15 cellular contexts compared by ENCODE assay signal in genomic region chr1:104064391-104064790, GRCh38.
"Had no signal": no experiment of that assay in that cellular context is flagged by ENCODE, and none has a peak within 500 bp of the region (broad histone marks: within the 10 kb centered on the region; RNA-seq: fewer than 3 reads in every experiment).

No MANE protein-coding gene starts in this region.

- H3K36me3 Mint-ChIP-seq: naive thymus-derived CD8-positive, alpha-beta T cell; stimulated activated memory B cell treated with anti-CD40 and anti-IgM and Interleukin-4, amounts not matched to agents 10 μg/mL and 1 μg/mL and 100 μg/mL, for 72 hours had no signal

- H3K4me3 ChIP-seq: lung, transverse colon had no signal

- H3K27me3 ChIP-seq: transverse colon had no signal

- H3K27me3 Mint-ChIP-seq: activated B cell treated with CpG ODN at 0.5 μM for 24 hours; activated CD4-positive, alpha-beta T cell treated with anti-CD3 and anti-CD28 coated beads, Interleukin-2, amount 10 ng/mL, durations not matched to agents 24 days and 14 days; activated T-helper 17 cell treated with anti-CD3 and anti-CD28 coated beads, Interleukin-2, amount 50 U/mL, for 72 hours; dendritic cell treated with granulocyte-macrophage colony-stimulating factor and Interleukin-4, amounts not matched to agents 40 ng/mL and 50 ng/mL, for 4 days; effector memory CD8-positive, alpha-beta T cell; naive thymus-derived CD8-positive, alpha-beta T cell; progenitor cell of endocrine pancreas; stimulated activated memory B cell treated with anti-CD40 and anti-IgM and Interleukin-4, amounts not matched to agents 10 μg/mL and 1 μg/mL and 100 μg/mL, for 72 hours had no signal

- H3K4me1 Mint-ChIP-seq: activated B cell treated with CpG ODN at 0.5 μM for 24 hours; activated CD4-positive, alpha-beta T cell treated with anti-CD3 and anti-CD28 coated beads, Interleukin-2, amount 10 ng/mL, durations not matched to agents 24 days and 14 days; activated T-helper 17 cell treated with anti-CD3 and anti-CD28 coated beads, Interleukin-2, amount 50 U/mL, for 72 hours; naive thymus-derived CD8-positive, alpha-beta T cell; stimulated activated memory B cell treated with anti-CD40 and anti-IgM and Interleukin-4, amounts not matched to agents 10 μg/mL and 1 μg/mL and 100 μg/mL, for 72 hours had no signal

- H3K27ac ChIP-seq: transverse colon had no signal

- DNase-seq: activated B cell treated with CpG ODN at 0.5 μM for 24 hours; activated CD4-positive, alpha-beta T cell treated with anti-CD3 and anti-CD28 coated beads, Interleukin-2, amount 10 ng/mL, durations not matched to agents 24 days and 14 days; activated naive CD4-positive, alpha-beta T cell treated with anti-CD3 and anti-CD28 coated beads for 36 hours; effector memory CD8-positive, alpha-beta T cell; left cardiac atrium; naive thymus-derived CD8-positive, alpha-beta T cell; nucleus accumbens; right cardiac atrium; transverse colon had no signal

- ATAC-seq: activated T-helper 17 cell treated with anti-CD3 and anti-CD28 coated beads, Interleukin-2, amount 50 U/mL, for 72 hours; effector memory CD8-positive, alpha-beta T cell; left cardiac atrium; naive thymus-derived CD8-positive, alpha-beta T cell; right cardiac atrium; stimulated activated memory B cell treated with anti-CD40 and anti-IgM and Interleukin-4, amounts not matched to agents 10 μg/mL and 1 μg/mL and 100 μg/mL, for 72 hours had no signal

- H3K4me1 ChIP-seq: transverse colon had no signal

- H3K27ac Mint-ChIP-seq: activated B cell treated with CpG ODN at 0.5 μM for 24 hours; activated CD4-positive, alpha-beta T cell treated with anti-CD3 and anti-CD28 coated beads, Interleukin-2, amount 10 ng/mL, durations not matched to agents 24 days and 14 days; activated naive CD4-positive, alpha-beta T cell treated with anti-CD3 and anti-CD28 coated beads for 36 hours; activated T-helper 17 cell treated with anti-CD3 and anti-CD28 coated beads, Interleukin-2, amount 50 U/mL, for 72 hours; dendritic cell treated with granulocyte-macrophage colony-stimulating factor and Interleukin-4, amounts not matched to agents 40 ng/mL and 50 ng/mL, for 4 days; effector memory CD8-positive, alpha-beta T cell; naive thymus-derived CD8-positive, alpha-beta T cell; progenitor cell of endocrine pancreas; stimulated activated memory B cell treated with anti-CD40 and anti-IgM and Interleukin-4, amounts not matched to agents 10 μg/mL and 1 μg/mL and 100 μg/mL, for 72 hours; T-helper 1 cell treated with Interleukin-12 subunit alpha and Interleukin-12 subunit beta and Interleukin-4 antibody, amounts not matched to agents 30 μg/mL and 1 μg/mL, for 36 hours had no signal

- H3K36me3 ChIP-seq: transverse colon had no signal

- H3K4me3 Mint-ChIP-seq: activated B cell treated with CpG ODN at 0.5 μM for 24 hours; activated CD4-positive, alpha-beta T cell treated with anti-CD3 and anti-CD28 coated beads, Interleukin-2, amount 10 ng/mL, durations not matched to agents 24 days and 14 days; activated naive CD4-positive, alpha-beta T cell treated with anti-CD3 and anti-CD28 coated beads for 36 hours; activated T-helper 17 cell treated with anti-CD3 and anti-CD28 coated beads, Interleukin-2, amount 50 U/mL, for 72 hours; dendritic cell treated with granulocyte-macrophage colony-stimulating factor and Interleukin-4, amounts not matched to agents 40 ng/mL and 50 ng/mL, for 4 days; effector memory CD8-positive, alpha-beta T cell; naive thymus-derived CD8-positive, alpha-beta T cell; stimulated activated memory B cell treated with anti-CD40 and anti-IgM and Interleukin-4, amounts not matched to agents 10 μg/mL and 1 μg/mL and 100 μg/mL, for 72 hours; T-helper 1 cell treated with Interleukin-12 subunit alpha and Interleukin-12 subunit beta and Interleukin-4 antibody, amounts not matched to agents 30 μg/mL and 1 μg/mL, for 36 hours had no signal

- H3K9me3 Mint-ChIP-seq: activated CD4-positive, alpha-beta T cell treated with anti-CD3 and anti-CD28 coated beads, Interleukin-2, amount 10 ng/mL, durations not matched to agents 24 days and 14 days; stimulated activated memory B cell treated with anti-CD40 and anti-IgM and Interleukin-4, amounts not matched to agents 10 μg/mL and 1 μg/mL and 100 μg/mL, for 72 hours; T-helper 1 cell treated with Interleukin-12 subunit alpha and Interleukin-12 subunit beta and Interleukin-4 antibody, amounts not matched to agents 30 μg/mL and 1 μg/mL, for 36 hours had no signal

- H3K9me3 ChIP-seq: transverse colon had no signal
